ENCODE assay signal across 11 cellular contexts in the genomic region with DNA sequence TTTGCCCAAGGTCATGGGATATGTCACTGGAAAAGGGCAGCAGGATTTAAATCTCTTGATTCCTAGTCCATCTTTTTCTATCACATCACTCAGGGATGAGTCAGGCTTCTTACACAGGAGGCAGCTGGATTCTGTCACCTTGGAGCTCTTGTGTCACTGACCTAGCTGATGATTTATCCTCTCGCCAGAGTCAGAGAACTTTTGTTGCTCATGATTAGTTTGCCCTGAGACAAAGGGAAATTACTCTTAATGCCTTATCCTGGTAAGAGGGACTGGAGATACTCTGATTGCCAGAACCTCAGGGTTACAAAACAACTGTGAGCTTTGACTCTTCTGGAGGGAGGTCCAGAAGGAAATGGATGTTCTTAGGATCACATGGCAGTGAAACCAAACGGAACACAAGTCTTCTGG. TPM values are rescaled to one million over a fixed set of nuclear protein-coding genes. Genes with fewer than 3 reads are reported as not detected.
DNase-seq lines count a peak whose midpoint lies in the region; ATAC-seq and TF ChIP-seq lines count a peak whose summit lies in the region.
"Had no signal": no experiment of that assay in that cellular context is flagged by ENCODE, and none has a peak within 500 bp of the region (broad histone marks: within the 10 kb centered on the region; RNA-seq: fewer than 3 reads in every experiment).

No MANE protein-coding gene starts in this region.

- H3K4me3 Mint-ChIP-seq in stimulated activated effector memory CD8-positive, alpha-beta T cell treated with anti-CD3 and anti-CD28 coated beads, Interleukin-12 subunit alpha, Interleukin-12 subunit beta, amount 100 ng/mL, for 72 hours: no peak overlapping the region
- no peak overlapping the region for H3K4me3 Mint-ChIP-seq in glutamatergic neuron (ENCODE audit: unreplicated experiment)
- H3K4me3 Mint-ChIP-seq: activated CD4-positive, alpha-beta T cell treated with anti-CD3 and anti-CD28 coated beads, Interleukin-2, amount 10 ng/mL, durations not matched to agents 24 days and 14 days had no signal

- no peaks in the 10 kb centered on the region for H3K4me1 Mint-ChIP-seq in stimulated activated effector memory CD8-positive, alpha-beta T cell treated with anti-CD3 and anti-CD28 coated beads, Interleukin-12 subunit alpha, Interleukin-12 subunit beta, amount 100 ng/mL, for 72 hours
- H3K4me1 Mint-ChIP-seq in glutamatergic neuron (ENCODE audit: low read depth, unreplicated experiment): no peaks in the 10 kb centered on the region
- H3K4me1 Mint-ChIP-seq: activated CD4-positive, alpha-beta T cell treated with anti-CD3 and anti-CD28 coated beads, Interleukin-2, amount 10 ng/mL, durations not matched to agents 24 days and 14 days had no signal

- intact Hi-C loops in adrenal gland (cut with DNase I): loop anchor here in 1 of 2 donors (10.0 kb wide), 1 partner anchor 72 kb away; no protein-coding TSS in a partner anchor

- H3K27ac ChIP-seq in HEK293 (ENCODE audit: extremely low read depth, low read depth, low read length) (no peak overlapping the region), adrenal gland (peak overlapping the region; percentile 47 to 84 (median 72)), right atrium auricular region (peak overlapping the region; percentile 64 to 80)
- H3K27ac ChIP-seq: pancreas had no signal

- H3K27ac Mint-ChIP-seq in stimulated activated effector memory CD8-positive, alpha-beta T cell treated with anti-CD3 and anti-CD28 coated beads, Interleukin-12 subunit alpha, Interleukin-12 subunit beta, amount 100 ng/mL, for 72 hours: no peak overlapping the region
- no peak overlapping the region for H3K27ac Mint-ChIP-seq in glutamatergic neuron (ENCODE audit: unreplicated experiment)
- H3K27ac Mint-ChIP-seq: activated CD4-positive, alpha-beta T cell treated with anti-CD3 and anti-CD28 coated beads, Interleukin-2, amount 10 ng/mL, durations not matched to agents 24 days and 14 days had no signal

- peak; percentile 65 to 92 (median 83) for DNase-seq in adrenal gland
- peak; percentile 69 for DNase-seq in right atrium auricular region (ENCODE audit: low spot score)
- DNase-seq in stimulated activated effector memory CD8-positive, alpha-beta T cell treated with anti-CD3 and anti-CD28 coated beads, Interleukin-12 subunit alpha, Interleukin-12 subunit beta, amount 100 ng/mL, for 72 hours (ENCODE audit: low spot score in 2 of 2): no peak
- no peak for DNase-seq in activated CD8-positive, alpha-beta memory T cell treated with anti-CD3 and anti-CD28 coated beads, Interleukin-2, amount 50 U/mL, for 48 hours
- no peak for DNase-seq in glutamatergic neuron
- no peak for DNase-seq in GM20000 (ENCODE audit: low spot score)
- DNase-seq: activated CD4-positive, alpha-beta T cell treated with anti-CD3 and anti-CD28 coated beads, Interleukin-2, amount 10 ng/mL, durations not matched to agents 24 days and 14 days; NCI-H2029 treated with DMSO at 0.1 percent for 48 hours; pancreas had no signal

- WGBS in adrenal gland, 4 donors: 22 to 29% (median 27%) methylated on average over 2 of the region's 2 CpGs

- peaks cover 3% of the 10 kb centered on the region for H3K27me3 Mint-ChIP-seq in glutamatergic neuron (ENCODE audit: unreplicated experiment)
- H3K27me3 Mint-ChIP-seq: activated CD4-positive, alpha-beta T cell treated with anti-CD3 and anti-CD28 coated beads, Interleukin-2, amount 10 ng/mL, durations not matched to agents 24 days and 14 days had no signal

- ATAC-seq in stimulated activated effector memory CD8-positive, alpha-beta T cell treated with anti-CD3 and anti-CD28 coated beads, Interleukin-12 subunit alpha, Interleukin-12 subunit beta, amount 100 ng/mL, for 72 hours: peak; percentile 43
- ATAC-seq in GM21447 (IDR thresholded peaks at IDR 0.05; ENCODE audit: unreplicated experiment): no peak

- no peaks in the 10 kb centered on the region for H3K27me3 ChIP-seq in adrenal gland
- H3K27me3 ChIP-seq in right atrium auricular region: no peaks in the 10 kb centered on the region
- H3K27me3 ChIP-seq: pancreas had no signal

- H3K36me3 ChIP-seq in HEK293 (ENCODE audit: control insufficient read depth in 2 of 2, insufficient read depth in 1 of 2, low read length in 2 of 2) (peaks cover 6 to 31% of the 10 kb centered on the region in 2 experiments; a peak in 2 of 3 replicates), adrenal gland (replicated peaks in 1 of 2) (peaks cover 0 to 4% of the 10 kb centered on the region in 2 donors), right atrium auricular region (peaks cover 19% of the 10 kb centered on the region)

- H3K9me3 Mint-ChIP-seq in stimulated activated effector memory CD8-positive, alpha-beta T cell treated with anti-CD3 and anti-CD28 coated beads, Interleukin-12 subunit alpha, Interleukin-12 subunit beta, amount 100 ng/mL, for 72 hours: no peaks in the 10 kb centered on the region
- H3K9me3 Mint-ChIP-seq in glutamatergic neuron (ENCODE audit: unreplicated experiment): no peaks in the 10 kb centered on the region
- H3K9me3 Mint-ChIP-seq: activated CD4-positive, alpha-beta T cell treated with anti-CD3 and anti-CD28 coated beads, Interleukin-2, amount 10 ng/mL, durations not matched to agents 24 days and 14 days had no signal

- CTCF ChIA-PET in HEK293 (lab: Yijun Ruan, JAX): no interaction called here

- H3K9me3 ChIP-seq in HEK293 (ENCODE audit: control insufficient read depth, insufficient read depth, low read depth, low read length): no peaks in the 10 kb centered on the region
- no peaks in the 10 kb centered on the region for H3K9me3 ChIP-seq in adrenal gland (replicated peaks in 1 of 3)
- no peaks in the 10 kb centered on the region for H3K9me3 ChIP-seq in right atrium auricular region
- H3K9me3 ChIP-seq: pancreas had no signal

- peaks cover 47% of the 10 kb centered on the region for H3K36me3 Mint-ChIP-seq in stimulated activated effector memory CD8-positive, alpha-beta T cell treated with anti-CD3 and anti-CD28 coated beads, Interleukin-12 subunit alpha, Interleukin-12 subunit beta, amount 100 ng/mL, for 72 hours
- peaks cover 5% of the 10 kb centered on the region for H3K36me3 Mint-ChIP-seq in glutamatergic neuron (ENCODE audit: unreplicated experiment)

- TF ChIP-seq CTCF in HEK293 (tag by site-specific recombination; IDR thresholded peaks at IDR 0.05) (no peak), adrenal gland (IDR thresholded peaks at IDR 0.05) (no peak), right atrium auricular region (IDR thresholded peaks at IDR 0.05) (no peak), glutamatergic neuron (IDR thresholded peaks at IDR 0.05; ENCODE audit: partially characterized antibody, unreplicated experiment) (no peak), GM20000 (IDR thresholded peaks at IDR 0.05; ENCODE audit: extremely low read depth, missing control alignments) (no peak)

- H3K4me1 ChIP-seq in HEK293 (ENCODE audit: control insufficient read depth, insufficient read depth, low read length) (no peaks in the 10 kb centered on the region), adrenal gland (replicated peaks in 1 of 2) (peaks cover 9 to 36% of the 10 kb centered on the region in 2 donors), right atrium auricular region (peaks cover 0 to 13% of the 10 kb centered on the region in 2 donors)
- H3K4me1 ChIP-seq: pancreas had no signal

- POLR2A ChIA-PET in HEK293 (lab: Yijun Ruan, JAX): interaction anchor here (0.9 to 1.3 kb wide), 2 partner anchors 11 to 87 kb away, joined by 3 read pairs; a partner anchor contains a TSS

- H3K4me3 ChIP-seq in HEK293 (ENCODE audit: low read depth, low read length) (no peak overlapping the region), adrenal gland (no peak overlapping the region), right atrium auricular region (no peak overlapping the region)
- H3K4me3 ChIP-seq: pancreas had no signal

- peak in 1 of 2 donors; percentile 53 for TF ChIP-seq POLR2A in adrenal gland (IDR thresholded peaks at IDR 0.05)

TF ChIP-seq in HEK293, 187 proteins besides CTCF, POLR2A, EP300 and RAD21:
- TF ChIP-seq SP7 (tag by site-specific recombination; IDR thresholded peaks at IDR 0.05) (0 out of 2 replicates have a peak, but pooled peaks have one; percentile 29), ZBTB17 (tag by site-specific recombination; IDR thresholded peaks at IDR 0.05) (0 out of 2 replicates have a peak, but pooled peaks have one; percentile 28), ZNF629 (tag by site-specific recombination; IDR thresholded peaks at IDR 0.05) (peak; percentile 47; the same call in 1 of the 2 replicates), ZXDB (tag by site-specific recombination; IDR thresholded peaks at IDR 0.05) (no peak), PRDM1 (tag by site-specific recombination; IDR thresholded peaks at IDR 0.05) (peak; percentile 86)
TF ChIP-seq in HEK293: peak in this region for 4.

RNA-seq across cellular contexts. Expression of a gene that starts 10.1 kb away (rescaled TPM):
- total RNA-seq in adrenal gland: 100 to 1,000 TPM; 103 to 181 (median 132) TPM
- polyA plus RNA-seq in adrenal gland: 100 to 1,000 TPM in 2 of 3 donors, 10 to 100 TPM in 1; 82.3 to 251 (median 114) TPM
- 100 to 1,000 TPM in 1 of 2 donors, 10 to 100 TPM in 1; 90.7 to 102 TPM for total RNA-seq in right atrium auricular region
- total RNA-seq in glutamatergic neuron (ENCODE audit: unreplicated experiment): 39.7 TPM

RNA-seq across cellular contexts. Expression of a gene that starts 10.2 kb away (rescaled TPM):
- total RNA-seq in adrenal gland: 10 to 100 TPM; 14.2 to 38.2 (median 29.1) TPM
- polyA plus RNA-seq in adrenal gland: 10 to 100 TPM; 24.8 to 55.9 (median 25.1) TPM
- 10 to 100 TPM; 10.2 to 12.3 TPM for total RNA-seq in right atrium auricular region
- total RNA-seq in glutamatergic neuron (ENCODE audit: unreplicated experiment): 24.6 TPM

Comparison
In these comparisons a context has a peak if more than half of its experiments do, and no peak if none do; other contexts are left out.
1. DNase-seq: peak in adrenal gland (7 of 7) and right atrium auricular region (single experiment); none in stimulated activated effector memory CD8-positive, alpha-beta T cell treated with anti-CD3 and anti-CD28 coated beads, Interleukin-12 subunit alpha, Interleukin-12 subunit beta, amount 100 ng/mL, for 72 hours (0 of 2), activated CD8-positive, alpha-beta memory T cell treated with anti-CD3 and anti-CD28 coated beads, Interleukin-2, amount 50 U/mL, for 48 hours (single experiment), glutamatergic neuron (single experiment) and GM20000 (single experiment).